Comparison of ENCODE assay signal across 8 cellular contexts in genomic region chr1:8816306-8816705, GRCh38. TPM values are rescaled to one million over a fixed set of nuclear protein-coding genes. Genes with fewer than 3 reads are reported as not detected.
DNase-seq lines count a peak whose midpoint lies in the region; ATAC-seq, FAIRE-seq and TF ChIP-seq lines count a peak whose summit lies in the region.

No MANE protein-coding gene starts in this region.

- TF ChIP-seq RAD21 in K562 (CRISPR knock-in tag; conservative IDR thresholded peaks at IDR 0.05 in 1 of 2, IDR thresholded peaks at IDR 0.05 in 1 of 2) = no peak

- H3K27me3 ChIP-seq in BLaER1 (no peaks in the 10 kb centered on the region), HUES48 (ENCODE audit: control insufficient read depth, insufficient read depth, low read length) (no peaks in the 10 kb centered on the region), K562 (ENCODE audit: control insufficient read depth in 2 of 2, insufficient read depth in 2 of 2, low read length in 2 of 2) (no peaks in the 10 kb centered on the region), right lobe of liver (no peaks in the 10 kb centered on the region), transverse colon (no peaks in the 10 kb centered on the region)

- TF ChIP-seq POLR2A in K562 (conservative IDR thresholded peaks at IDR 0.05) (no peak), right lobe of liver (IDR thresholded peaks at IDR 0.05) (no peak), transverse colon (IDR thresholded peaks at IDR 0.05) (no peak)

- POLR2A ChIA-PET in K562 (lab: Yijun Ruan, JAX) = interaction anchor here (0.6 to 1.7 kb wide), 8 partner anchors 12 to 52 kb away, joined by 3 to 25 read pairs (median 4); no protein-coding TSS in a partner anchor

- H3K4me3 ChIP-seq in BLaER1 = peak overlapping the region; percentile 82
- peak overlapping the region; percentile 94 for H3K4me3 ChIP-seq in HUES48 (ENCODE audit: low read depth, low read length)
- H3K4me3 ChIP-seq in K562 = peak overlapping the region; percentile 82
- peak overlapping the region; percentile 61 to 78 (median 77) for H3K4me3 ChIP-seq in right lobe of liver
- peak overlapping the region; percentile 62 to 94 (median 91) for H3K4me3 ChIP-seq in transverse colon

- H3K9me3 ChIP-seq in BLaER1 (no peaks in the 10 kb centered on the region), HUES48 (ENCODE audit: control insufficient read depth, insufficient read depth, low read length) (no peaks in the 10 kb centered on the region), K562 (replicated peaks; ENCODE audit: control insufficient read depth, insufficient read depth, low read depth, low read length) (no peaks in the 10 kb centered on the region), right lobe of liver (no peaks in the 10 kb centered on the region), transverse colon (no peaks in the 10 kb centered on the region)

- TF ChIP-seq CTCF in K562 (IDR thresholded peaks at IDR 0.05 in 2 of 3, conservative IDR thresholded peaks at IDR 0.05 in 1 of 3; ENCODE audit: insufficient read depth in 2 of 3, low read depth in 1 of 3, low read length in 3 of 3) (no peak), right lobe of liver (IDR thresholded peaks at IDR 0.05) (no peak), transverse colon (IDR thresholded peaks at IDR 0.05) (no peak)

- WGBS in K562 (ENCODE audit: insufficient coverage, low coverage, missing lambda C conversion rate) = 0% methylated on average over 2 of the region's 2 CpGs
- 0% methylated on average over 2 of the region's 2 CpGs for WGBS in right lobe of liver (ENCODE audit: insufficient coverage, low coverage, low lambda C conversion rate, missing lambda C conversion rate)
- WGBS in transverse colon (ENCODE audit: low coverage in 1 of 2), 2 donors = 0 to 1% methylated on average over 2 of the region's 2 CpGs

- TF ChIP-seq EP300 in K562 (IDR thresholded peaks at IDR 0.05; ENCODE audit: low read length) (no peak), transverse colon (IDR thresholded peaks at IDR 0.05; ENCODE audit: low read depth) (no peak)

- peak in 1 of 4 experiments; percentile 52 for DNase-seq in K562 (ENCODE audit: extremely low read depth in 1 of 4, low spot score in 3 of 4)
- no peak for DNase-seq in right lobe of liver
- DNase-seq in transverse colon = no peak
- DNase-seq in HUDEP-2 (lab: John Stamatoyannopoulos, UW; ENCODE audit: unreplicated experiment in 76 of 76) = no peak
- DNase-seq in epidermal melanocyte (ENCODE audit: insufficient read length, low spot score) = no peak

- in situ Hi-C loops in K562 (cut with MboI) = no loop called here
- in situ Hi-C loops in transverse colon (cut with MboI; ENCODE audit: low pct_ligation_motif_present in 1 of 4, low pct_unique_long_range_greater_than_20kb in 1 of 4, low sequenced_read_pairs in 3 of 4) = no loop called here

- peaks cover 61% of the 10 kb centered on the region for H3K79me2 ChIP-seq in K562 (ENCODE audit: control insufficient read depth, insufficient read depth, low read length)

- ATAC-seq in K562 (peak; percentile 8; the same call in 1 of the 3 replicates), right lobe of liver (no peak), HG03097 (IDR thresholded peaks at IDR 0.05; ENCODE audit: low FRiP score, unreplicated experiment) (no peak)

- peak overlapping the region; percentile 74; the same call in 1 of the 2 replicates for H2AFZ ChIP-seq in K562 (ENCODE audit: low read depth, low read length)

- FAIRE-seq in K562 (lab: Jason Lieb, UNC) = peak; percentile 55

- TSS peak; percentile 44 for BruUV-seq in K562 (replicated peaks; lab: Mats Ljungman, UMichigan)

- no peaks in the 10 kb centered on the region for H3K9me1 ChIP-seq in K562 (ENCODE audit: control insufficient read depth, insufficient read depth, low read length)

- H3K4me1 ChIP-seq in BLaER1 = peaks cover 57% of the 10 kb centered on the region
- H3K4me1 ChIP-seq in HUES48 (ENCODE audit: control insufficient read depth, insufficient read depth, low read length) = peaks cover 44% of the 10 kb centered on the region
- peaks cover 7 to 16% of the 10 kb centered on the region in 2 experiments for H3K4me1 ChIP-seq in K562 (replicated peaks in 1 of 2; ENCODE audit: control insufficient read depth in 2 of 2, insufficient read depth in 2 of 2, low read length in 2 of 2)
- peaks cover 0 to 24% (median 7%) of the 10 kb centered on the region in 4 donors for H3K4me1 ChIP-seq in right lobe of liver
- H3K4me1 ChIP-seq in transverse colon = peaks cover 0 to 44% (median 27%) of the 10 kb centered on the region in 4 donors

- peak overlapping the region; percentile 92 for H3K4me2 ChIP-seq in BLaER1
- peak overlapping the region; percentile 85 for H3K4me2 ChIP-seq in K562 (ENCODE audit: insufficient read depth, low read length)

- H4K20me1 ChIP-seq in BLaER1 (peaks cover 43% of the 10 kb centered on the region), K562 (replicated peaks; ENCODE audit: control insufficient read depth, insufficient read depth, low read length) (peaks cover 12% of the 10 kb centered on the region)

- H3K36me3 ChIP-seq in BLaER1 = no peaks in the 10 kb centered on the region
- H3K36me3 ChIP-seq in HUES48 (ENCODE audit: control insufficient read depth, insufficient read depth, low read length) = no peaks in the 10 kb centered on the region
- no peaks in the 10 kb centered on the region for H3K36me3 ChIP-seq in K562 (ENCODE audit: control insufficient read depth, insufficient read depth, low read length)
- no peaks in the 10 kb centered on the region for H3K36me3 ChIP-seq in right lobe of liver
- no peaks in the 10 kb centered on the region for H3K36me3 ChIP-seq in transverse colon

- H3K9ac ChIP-seq in BLaER1 = peak overlapping the region; percentile 93
- peak overlapping the region; percentile 85; the same call in 1 of the 2 replicates for H3K9ac ChIP-seq in HUES48 (ENCODE audit: low read depth, low read length)
- H3K9ac ChIP-seq in K562 (ENCODE audit: insufficient read depth in 1 of 2, low read depth in 2 of 2, low read length in 2 of 2) = peak overlapping the region in 1 of 2 experiments; percentile 86; a peak in 2 of 4 replicates

- H3K27ac ChIP-seq in BLaER1 (peak overlapping the region; percentile 96), HUES48 (ENCODE audit: low read depth, low read length) (peak overlapping the region; percentile 92), K562 (ENCODE audit: extremely low read depth, low read depth, low read length) (peak overlapping the region; percentile 88), right lobe of liver (peak overlapping the region; percentile 91 to 95 (median 95)), transverse colon (peak overlapping the region; percentile 96 to 97 (median 97))

- CTCF ChIA-PET in K562 (lab: Yijun Ruan, JAX; ENCODE audit: low intra/inter-chr PET ratio) = no interaction called here

- intact Hi-C loops in K562 (cut with micrococcal nuclease) (loop anchor here (1.0 kb wide), 1 partner anchor 33 kb away; no protein-coding TSS in a partner anchor), right lobe of liver (cut with DNase I) (no loop called here), transverse colon (cut with DNase I; ENCODE audit: low total_unique reads) (no loop called here)

TF ChIP-seq in K562, 482 proteins besides CTCF, POLR2A, EP300 and RAD21 (continues in another document):
- TF ChIP-seq PBX2 (CRISPR knock-in tag; IDR thresholded peaks at IDR 0.05; ENCODE audit: low read depth) = no peak
- peak; percentile 68; the same call in 1 of the 2 replicates for TF ChIP-seq PBX2 (tag; conservative IDR thresholded peaks at IDR 0.05; ENCODE audit: low read depth)
- TF ChIP-seq COPS2 (conservative IDR thresholded peaks at IDR 0.05) = no peak
- TF ChIP-seq MEIS2 (IDR thresholded peaks at IDR 0.05; ENCODE audit: partially characterized antibody) = peak; percentile 78
- TF ChIP-seq CCNT2 (IDR thresholded peaks at IDR 0.05; ENCODE audit: borderline replicate concordance, extremely low read depth, insufficient read length, low read depth, low read length) = no peak
- TF ChIP-seq KAT8 (IDR thresholded peaks at IDR 0.05; ENCODE audit: low read depth) = no peak

RNA-seq across cellular contexts. Expression of gene RERE, which starts 1.1 kb away (rescaled TPM):
- total RNA-seq in K562 (2011; cell fraction: chromatin; rRNA removed; ENCODE audit: low replicate concordance) = 171 and 273 TPM in 2 replicates
- total RNA-seq in K562 (2011; cell fraction: nucleolus; rRNA removed) = 61.4 and 68.2 TPM in 2 replicates
- total RNA-seq in K562 (2011; cell fraction: nucleoplasm; rRNA removed) = 135 and 159 TPM in 2 replicates
- total RNA-seq in K562 (2014; rRNA removed) (14.2 and 14.4 TPM in 2 replicates), K562 (2014; rRNA removed; fragmentation: Illumina TruSeq; extraction: Trizol) (13.4 and 14.6 TPM in 2 replicates), K562 (2015; rRNA removed; fragmentation: Illumina TruSeq; extraction: Trizol) (12.9 and 14.2 TPM in 2 replicates), K562 (2021) (40.2 and 51.5 TPM in 2 replicates), right lobe of liver (10 to 100 TPM; 17.5 to 38.4 (median 25.0) TPM), transverse colon (100 to 1,000 TPM in 3 of 4 donors, 10 to 100 TPM in 1; 80.3 to 657 (median 105) TPM)
- polyA plus RNA-seq in K562 (2011; rRNA removed) (5.3 and 8.3 TPM in 2 replicates), K562 (2014; fragmentation: Illumina TruSeq; extraction: Trizol) (21.1 and 25.2 TPM in 2 replicates), K562 (2014; fragmentation: Nextera tagmentation; extraction: Ambion mirVana) (1 to 10 TPM; 3.0 to 5.4 TPM), K562 (2014; rRNA removed) (8.0 and 22.3 TPM in 2 replicates)
- 5.1 and 11.3 TPM in 2 replicates for polyA plus RNA-seq in K562 (2011; cell fraction: cytosol; rRNA removed)
- polyA plus RNA-seq in K562 (2011; cell fraction: nucleus; rRNA removed) = 35.9 and 36.4 TPM in 2 replicates
- polyA plus RNA-seq in K562 (2012) = 22.1 and 24.3 TPM in 2 replicates
- 55.5 and 81.8 TPM in 2 replicates for polyA minus RNA-seq in K562 (2011; rRNA and poly(A)+ RNA removed)
- polyA minus RNA-seq in K562 (2011; cell fraction: cytosol; rRNA and poly(A)+ RNA removed) = 45.2 and 50.4 TPM in 2 replicates
- polyA minus RNA-seq in K562 (2011; cell fraction: nucleus; rRNA and poly(A)+ RNA removed) = 32.6 and 64.3 TPM in 2 replicates
